Comparison of ENCODE assay signal across 1 cellular context in genomic region chr7:131254211-131254610, GRCh38.
TF ChIP-seq lines count a peak whose summit lies in the region.

No MANE protein-coding gene starts in this region.

TF ChIP-seq in IMR-90, 13 proteins besides CTCF, POLR2A, EP300 and RAD21 (continued from another document):
- no peak for TF ChIP-seq USF2 (IDR thresholded peaks at IDR 0.05; ENCODE audit: low read depth, low read length)
TF ChIP-seq in IMR-90: peak in this region for 1.
